8 cellular contexts compared by ENCODE assay signal in the genomic region with DNA sequence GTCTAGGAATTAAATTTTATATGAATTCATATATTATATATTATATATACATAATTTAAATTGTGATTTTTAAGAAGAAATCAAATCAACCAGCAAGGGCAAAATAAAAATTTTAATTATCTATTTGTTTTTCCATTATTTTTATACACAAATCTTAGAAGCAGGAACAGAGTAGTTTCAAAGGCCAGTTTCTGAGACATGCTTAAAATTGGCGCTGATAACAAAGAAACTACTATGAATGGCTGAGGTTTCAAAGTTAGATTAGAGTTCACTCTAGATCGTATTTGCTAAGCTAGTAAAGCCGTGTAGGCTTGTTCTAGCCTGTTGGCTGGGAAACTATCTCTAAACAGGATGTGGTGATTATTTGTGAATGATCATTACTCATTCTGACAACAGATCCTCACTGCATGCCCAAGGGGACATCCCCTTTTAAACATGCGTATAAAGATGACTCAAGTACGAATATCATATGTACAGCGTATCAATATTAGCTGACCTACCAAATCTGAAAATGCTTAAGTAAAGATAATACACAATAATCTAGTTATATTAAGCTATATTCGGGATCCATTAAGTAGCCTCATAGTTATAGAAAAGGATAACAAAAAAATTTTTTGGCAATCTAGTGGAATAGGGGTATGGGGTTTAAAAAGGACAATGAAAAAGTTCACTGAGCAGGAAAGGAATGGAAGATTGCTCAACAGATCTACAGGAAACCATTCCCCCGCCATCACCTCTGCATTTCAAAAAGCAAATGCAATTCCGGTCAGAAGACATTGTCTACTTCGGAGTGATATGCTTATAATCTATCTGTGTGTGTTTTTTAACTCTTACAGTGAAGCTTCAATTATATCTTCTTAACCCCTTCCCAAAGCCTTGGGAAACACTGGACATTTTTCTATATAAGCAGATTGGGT.
DNase-seq lines count a peak whose midpoint lies in the region; ATAC-seq, FAIRE-seq and TF ChIP-seq lines count a peak whose summit lies in the region.

No MANE protein-coding gene starts in this region.

- WGBS in small intestine, 3 donors: 34 to 41% (median 35%) methylated on average over 10 of the region's 10 CpGs
- WGBS in esophagus muscularis mucosa: 59% methylated on average over 10 of the region's 10 CpGs

- intact Hi-C loops in esophagus muscularis mucosa (cut with DNase I): no loop called here

- TF ChIP-seq CTCF in bronchial epithelial cell (IDR thresholded peaks at IDR 0.05; ENCODE audit: insufficient read depth, low read length, severe bottlenecking): no peak
- TF ChIP-seq CTCF in esophagus muscularis mucosa (IDR thresholded peaks at IDR 0.05): no peak

- H3K27ac ChIP-seq in small intestine (ENCODE audit: low read depth in 1 of 2, low read length in 1 of 2) (no peak overlapping the region), esophagus muscularis mucosa (replicated peaks in 1 of 4) (no peak overlapping the region)

- peak; percentile 63 for ATAC-seq in HG02571 (IDR thresholded peaks at IDR 0.05; ENCODE audit: unreplicated experiment)

- DNase-seq in activated CD4-positive, alpha-beta T cell treated with anti-CD3 and anti-CD28 coated beads for 48 hours: peak; percentile 40
- DNase-seq in activated CD4-positive, alpha-beta T cell treated with anti-CD3 and anti-CD28 coated beads, Interleukin-2, amount 50 U/mL, for 1 hour: no peak
- peak; percentile 15 for DNase-seq in NCI-H510A (lab: John Stamatoyannopoulos, UW)
- peak; percentile 100 for DNase-seq in bronchial epithelial cell (ENCODE audit: low read depth)
- peak; percentile 54 for DNase-seq in small intestine
- no peak for DNase-seq in esophagus muscularis mucosa (ENCODE audit: extremely low spot score)
- DNase-seq in NCI-H524 treated with DMSO at 0.1 percent for 48 hours (lab: John Stamatoyannopoulos, UW): no peak

- no peak for TF ChIP-seq EP300 in esophagus muscularis mucosa (IDR thresholded peaks at IDR 0.05)

- H3K4me3 ChIP-seq in bronchial epithelial cell (ENCODE audit: low read depth, low read length) (no peak overlapping the region), small intestine (ENCODE audit: low read depth in 1 of 2, low read length in 2 of 2) (no peak overlapping the region), esophagus muscularis mucosa (no peak overlapping the region)

- H3K36me3 ChIP-seq in bronchial epithelial cell (ENCODE audit: control insufficient read depth, insufficient read depth, low read length) (no peaks in the 10 kb centered on the region), small intestine (ENCODE audit: control insufficient read depth in 2 of 2, insufficient read depth in 2 of 2, low read length in 2 of 2) (no peaks in the 10 kb centered on the region), esophagus muscularis mucosa (no peaks in the 10 kb centered on the region)

- FAIRE-seq in bronchial epithelial cell (lab: Jason Lieb, UNC): no peak
- FAIRE-seq in small intestine (lab: Jason Lieb, UNC): no peak

- H3K9me3 ChIP-seq in small intestine (ENCODE audit: control insufficient read depth, low read depth): no peaks in the 10 kb centered on the region
- no peaks in the 10 kb centered on the region for H3K9me3 ChIP-seq in esophagus muscularis mucosa

- no peak for TF ChIP-seq POLR2A in esophagus muscularis mucosa (IDR thresholded peaks at IDR 0.05; ENCODE audit: low read depth)

- H3K27me3 ChIP-seq in bronchial epithelial cell (ENCODE audit: control insufficient read depth, insufficient read depth, low read length) (no peaks in the 10 kb centered on the region), small intestine (ENCODE audit: control insufficient read depth in 2 of 2, insufficient read depth in 2 of 2, low read length in 2 of 2) (no peaks in the 10 kb centered on the region), esophagus muscularis mucosa (no peaks in the 10 kb centered on the region)

- H3K4me1 ChIP-seq in small intestine (ENCODE audit: control insufficient read depth in 2 of 2, insufficient read depth in 1 of 2, low read depth in 1 of 2, low read length in 1 of 2): no peaks in the 10 kb centered on the region
- no peaks in the 10 kb centered on the region for H3K4me1 ChIP-seq in esophagus muscularis mucosa

Comparison
In these comparisons a context has a peak if more than half of its experiments do, and no peak if none do; other contexts are left out.
1. DNase-seq: peak in activated CD4-positive, alpha-beta T cell treated with anti-CD3 and anti-CD28 coated beads for 48 hours (single experiment), NCI-H510A (single experiment), bronchial epithelial cell (single experiment) and small intestine (single experiment); none in activated CD4-positive, alpha-beta T cell treated with anti-CD3 and anti-CD28 coated beads, Interleukin-2, amount 50 U/mL, for 1 hour (single experiment), esophagus muscularis mucosa (single experiment) and NCI-H524 treated with DMSO at 0.1 percent for 48 hours (single experiment).